8 cellular contexts compared by ENCODE assay signal in the genomic region with DNA sequence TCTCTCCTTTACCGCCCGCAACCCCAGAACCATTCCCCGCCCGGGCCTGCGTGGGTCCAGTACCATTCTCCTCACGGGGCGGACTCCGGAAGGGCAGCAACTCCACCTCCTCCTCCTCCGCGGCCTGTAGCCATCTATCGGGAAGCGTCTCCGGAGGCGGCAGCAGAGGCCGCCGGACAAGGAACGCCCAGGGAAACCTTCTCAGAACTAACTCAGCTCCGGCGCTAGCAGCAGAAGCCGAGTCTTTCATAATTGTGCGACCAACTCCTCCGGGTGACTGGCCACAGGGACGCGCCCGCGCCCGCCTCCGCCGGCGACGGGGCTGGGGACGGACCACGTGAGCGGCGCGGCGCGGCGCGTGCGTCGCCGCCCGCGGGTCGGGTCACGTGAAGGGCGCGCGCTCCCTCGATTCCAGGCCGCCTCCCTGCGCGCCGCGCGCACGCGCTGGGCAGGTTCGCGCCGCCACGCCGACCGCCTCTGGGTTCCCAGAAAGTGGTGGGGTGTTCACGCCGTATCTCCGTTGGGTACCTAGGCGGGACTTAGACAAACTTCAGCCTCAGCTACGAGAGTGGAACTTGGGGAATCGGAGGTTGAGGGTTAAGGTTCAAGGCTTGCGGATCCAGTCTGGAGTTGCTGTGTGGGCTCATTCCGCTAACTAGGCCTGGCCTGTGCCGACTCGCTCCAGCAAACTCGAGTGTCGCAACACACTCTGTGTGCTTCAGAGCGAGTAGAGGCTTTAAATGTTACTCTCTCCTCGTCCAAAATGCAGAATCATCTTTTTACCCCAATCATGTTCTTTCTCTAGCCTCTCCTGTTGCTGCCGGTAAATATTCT. TPM values are rescaled to one million over a fixed set of nuclear protein-coding genes. Genes with fewer than 3 reads are reported as not detected.
DNase-seq lines count a peak whose midpoint lies in the region; ATAC-seq and TF ChIP-seq lines count a peak whose summit lies in the region.

Gene TRPM7, minus strand, starts transcription at position 330 of the 834 bp plus-strand sequence. Its CDS starts 264 bp downstream, at position 66.

- no peaks in the 10 kb centered on the region for H3K9me3 Mint-ChIP-seq in activated naive CD8-positive, alpha-beta T cell treated with anti-CD3 and anti-CD28 coated beads, Interleukin-2, amount 10 ng/mL, durations not matched to agents 7 days and 5 days

- H3K27ac ChIP-seq in SU-DHL-6 (ENCODE audit: low read depth, low read length) (peak within 1 kb of the TSS; percentile 78), parathyroid adenoma (peak within 1 kb of the TSS; percentile 93), tibial artery (peak within 1 kb of the TSS; percentile 88 to 91)

- H3K9me3 ChIP-seq in SU-DHL-6 (ENCODE audit: insufficient read depth, low read length) (no peaks in the 10 kb centered on the region), parathyroid adenoma (ENCODE audit: control insufficient read depth, low read length) (no peaks in the 10 kb centered on the region), tibial artery (no peaks in the 10 kb centered on the region)

- H3F3A ChIP-seq in SU-DHL-6 (ENCODE audit: insufficient read depth) = no peaks in the 10 kb centered on the region

- DNase-seq in GM10248 (ENCODE audit: extremely low spot score) (peak; percentile 92), NCI-H1092 (lab: John Stamatoyannopoulos, UW) (peak; percentile 53), Right ventricle myocardium inferior (ENCODE audit: missing footprints) (peak; percentile 95), tibial artery (peak; percentile 85 to 94)
- DNase-seq in activated naive CD8-positive, alpha-beta T cell treated with anti-CD3 and anti-CD28 coated beads, Interleukin-2, amount 10 ng/mL, durations not matched to agents 7 days and 5 days = peak; percentile 96

- H3K79me2 ChIP-seq in SU-DHL-6 (ENCODE audit: insufficient read depth, low read length) = peaks cover 48% of the 10 kb centered on the region
- peaks cover 10% of the 10 kb centered on the region for H3K79me2 ChIP-seq in parathyroid adenoma

- no peaks in the 10 kb centered on the region for H3K27me3 Mint-ChIP-seq in activated naive CD8-positive, alpha-beta T cell treated with anti-CD3 and anti-CD28 coated beads, Interleukin-2, amount 10 ng/mL, durations not matched to agents 7 days and 5 days

- peak within 1 kb of the TSS; percentile 91 for H2AFZ ChIP-seq in SU-DHL-6 (ENCODE audit: low read depth, low read length, severe bottlenecking)
- H2AFZ ChIP-seq in parathyroid adenoma = peak within 1 kb of the TSS; percentile 94

- peaks cover 28% of the 10 kb centered on the region for H3K4me1 Mint-ChIP-seq in activated naive CD8-positive, alpha-beta T cell treated with anti-CD3 and anti-CD28 coated beads, Interleukin-2, amount 10 ng/mL, durations not matched to agents 7 days and 5 days

- CTCF ChIA-PET in GM10248 (lab: Yijun Ruan, JAX) = interaction anchor here (3.3 kb wide), 1 partner anchor 12 kb away, joined by 16 read pairs; no protein-coding TSS in a partner anchor

- no peaks in the 10 kb centered on the region for H3K4me1 ChIP-seq in parathyroid adenoma
- peaks cover 0 to 33% (median 16%) of the 10 kb centered on the region in 4 donors for H3K4me1 ChIP-seq in tibial artery

- H3K27me3 ChIP-seq in SU-DHL-6 (ENCODE audit: low read length) (no peaks in the 10 kb centered on the region), parathyroid adenoma (ENCODE audit: control insufficient read depth, insufficient read depth, low read length) (no peaks in the 10 kb centered on the region), tibial artery (no peaks in the 10 kb centered on the region)

- H3K4me3 Mint-ChIP-seq in activated naive CD8-positive, alpha-beta T cell treated with anti-CD3 and anti-CD28 coated beads, Interleukin-2, amount 10 ng/mL, durations not matched to agents 7 days and 5 days = peak within 1 kb of the TSS; percentile 99

- peak within 1 kb of the TSS; percentile 87 for H3K4me2 ChIP-seq in SU-DHL-6 (ENCODE audit: low read depth, low read length, poor library complexity, severe bottlenecking)
- H3K4me2 ChIP-seq in parathyroid adenoma (ENCODE audit: low read length) = peak within 1 kb of the TSS; percentile 90

- intact Hi-C loops in Right ventricle myocardium inferior (cut with DNase I) = loop anchor here (1.0 to 2.0 kb wide), 2 partner anchors 24 to 78 kb away; partner anchors contain the start of gene SPPL2A
- intact Hi-C loops in tibial artery (cut with DNase I; ENCODE audit: low total_unique reads) = loop anchor here (5.0 kb wide), 1 partner anchor 81 kb away; the partner anchor contains the start of gene SPPL2A

- peak within 1 kb of the TSS; percentile 97 for H3K27ac Mint-ChIP-seq in activated naive CD8-positive, alpha-beta T cell treated with anti-CD3 and anti-CD28 coated beads, Interleukin-2, amount 10 ng/mL, durations not matched to agents 7 days and 5 days

- H3K9ac ChIP-seq in SU-DHL-6 (ENCODE audit: low read length) (peak within 1 kb of the TSS; percentile 95), parathyroid adenoma (peak within 1 kb of the TSS; percentile 89)

- H4K20me1 ChIP-seq in SU-DHL-6 (ENCODE audit: low read depth, low read length) = 0 out of 2 replicates have a peak, but pooled peaks cover 6% of the 10 kb centered on the region

- peak; percentile 80 for ATAC-seq in HG02588 (IDR thresholded peaks at IDR 0.05; ENCODE audit: unreplicated experiment)
- ATAC-seq in activated naive CD8-positive, alpha-beta T cell treated with anti-CD3 and anti-CD28 coated beads, Interleukin-2, amount 10 ng/mL, durations not matched to agents 7 days and 5 days (ENCODE audit: low read depth) = peak; percentile 84
- peak; percentile 96 for ATAC-seq in Right ventricle myocardium inferior

- peak within 1 kb of the TSS; percentile 95 for H3K4me3 ChIP-seq in SU-DHL-6 (ENCODE audit: insufficient read depth, low read length, poor library complexity, severe bottlenecking)
- H3K4me3 ChIP-seq in parathyroid adenoma (ENCODE audit: low read depth, low read length) = peak within 1 kb of the TSS; percentile 88
- peak within 1 kb of the TSS; percentile 78 to 92 for H3K4me3 ChIP-seq in tibial artery

- POLR2A ChIA-PET in GM10248 (lab: Yijun Ruan, JAX) = interaction anchor here (1.1 kb wide), 1 partner anchor 331 kb away, joined by 3 read pairs; the partner anchor contains the start of gene GABPB1
- POLR2A ChIA-PET in activated naive CD8-positive, alpha-beta T cell treated with anti-CD3 and anti-CD28 coated beads, Interleukin-2, amount 10 ng/mL, durations not matched to agents 7 days and 5 days (lab: Charles Lee) = interaction anchor here (0.6 to 1.9 kb wide), 8 partner anchors 14 to 332 kb away, joined by 3 to 6 read pairs (median 3); partner anchors contain the start of genes AP4E1, GABPB1 and SPPL2A

- 0 out of 2 replicates have a peak, but pooled peaks cover 2% of the 10 kb centered on the region for H3K36me3 ChIP-seq in SU-DHL-6 (ENCODE audit: low read length)
- no peaks in the 10 kb centered on the region for H3K36me3 ChIP-seq in parathyroid adenoma (ENCODE audit: control insufficient read depth, insufficient read depth, low read length)
- peaks cover 0 to 6% (median 0%) of the 10 kb centered on the region in 3 donors for H3K36me3 ChIP-seq in tibial artery

- TF ChIP-seq CTCF in GM10248 (IDR thresholded peaks at IDR 0.05; ENCODE audit: control extremely low read depth, extremely low read depth, low read depth, missing control alignments) (no peak), SU-DHL-6 (IDR thresholded peaks at IDR 0.05; ENCODE audit: insufficient read depth, low read length, poor library complexity, severe bottlenecking) (no peak), parathyroid adenoma (IDR thresholded peaks at IDR 0.05) (no peak), tibial artery (IDR thresholded peaks at IDR 0.05) (peak in 1 of 2 experiments; percentile 16)

- no peaks in the 10 kb centered on the region for H3K9me2 ChIP-seq in SU-DHL-6 (replicated peaks; ENCODE audit: insufficient read depth, low read length)

- H3K36me3 Mint-ChIP-seq in activated naive CD8-positive, alpha-beta T cell treated with anti-CD3 and anti-CD28 coated beads, Interleukin-2, amount 10 ng/mL, durations not matched to agents 7 days and 5 days = peaks cover 23% of the 10 kb centered on the region

RNA-seq across cellular contexts. Expression of gene TRPM7, which starts in this region (rescaled TPM):
- total RNA-seq in activated naive CD8-positive, alpha-beta T cell treated with anti-CD3 and anti-CD28 coated beads, Interleukin-2, amount 10 ng/mL, durations not matched to agents 7 days and 5 days = 10 to 100 TPM; 47.0 to 51.5 TPM
- 28.5 TPM for total RNA-seq in Right ventricle myocardium inferior

Comparison
In these comparisons a context has a peak if more than half of its experiments do, and no peak if none do; other contexts are left out.
1. Peak in every context shown above with its lines: DNase-seq, ATAC-seq, H3K4me3 ChIP-seq and H3K27ac ChIP-seq.